ENCODE assay signal across 8 cellular contexts in genomic region chr18:50298443-50299284, GRCh38. TPM values are rescaled to one million over a fixed set of nuclear protein-coding genes. Genes with fewer than 3 reads are reported as not detected.
DNase-seq lines count a peak whose midpoint lies in the region; ATAC-seq, FAIRE-seq and TF ChIP-seq lines count a peak whose summit lies in the region.

No MANE protein-coding gene starts in this region.

- H3K36me3 Mint-ChIP-seq in naive thymus-derived CD4-positive, alpha-beta T cell = peaks cover 0 to 3% (median 0%) of the 10 kb centered on the region in 5 donors

- H3K4me3 Mint-ChIP-seq in naive thymus-derived CD4-positive, alpha-beta T cell = peak overlapping the region in 8 of 10 donors; percentile 53 to 90 (median 84)

- H3K9me3 ChIP-seq in AG04450 (ENCODE audit: control insufficient read depth, insufficient read depth, low read length) = peaks cover 4% of the 10 kb centered on the region; the same call in 1 of the 2 replicates
- no peaks in the 10 kb centered on the region for H3K9me3 ChIP-seq in colonic mucosa
- no peaks in the 10 kb centered on the region for H3K9me3 ChIP-seq in naive thymus-derived CD4-positive, alpha-beta T cell (ENCODE audit: control insufficient read depth in 2 of 3, low read length in 3 of 3)
- H3K9me3 ChIP-seq in small intestine (ENCODE audit: control insufficient read depth, low read depth) = no peaks in the 10 kb centered on the region

- peaks cover 0 to 6% (median 0%) of the 10 kb centered on the region in 11 donors for H3K9me3 Mint-ChIP-seq in naive thymus-derived CD4-positive, alpha-beta T cell

- no peak overlapping the region for H3K27ac Mint-ChIP-seq in naive thymus-derived CD4-positive, alpha-beta T cell

- peak overlapping the region; percentile 66 for H3K4me3 ChIP-seq in AG04450 (ENCODE audit: low read depth, low read length)
- H3K4me3 ChIP-seq in colonic mucosa = peak overlapping the region; percentile 40
- H3K4me3 ChIP-seq in naive thymus-derived CD4-positive, alpha-beta T cell (ENCODE audit: low read length) = peak overlapping the region; percentile 57
- H3K4me3 ChIP-seq in small intestine (ENCODE audit: low read depth in 1 of 2, low read length in 2 of 2) = peak overlapping the region in 1 of 2 donors; percentile 32

- intact Hi-C loops in colonic mucosa (cut with DNase I) = loop anchor here (10.0 kb wide), 1 partner anchor 76 kb away; the partner anchor contains the start of gene SKA1
- intact Hi-C loops in naive thymus-derived CD4-positive, alpha-beta T cell (cut with micrococcal nuclease) = loop anchor here (1.0 kb wide), 3 partner anchors 9 to 17 kb away; partner anchors contain the start of genes CXXC1 (in 2 of the 2) and MBD1 (in 1 of the 2)

- POLR2A ChIA-PET in AG04450 (lab: Yijun Ruan, JAX) = interaction anchor here (0.8 kb wide), 1 partner anchor 9 kb away, joined by 5 read pairs; no protein-coding TSS in a partner anchor
- POLR2A ChIA-PET in naive thymus-derived CD4-positive, alpha-beta T cell (lab: Charles Lee) = interaction anchor here (1.1 to 1.6 kb wide), 2 partner anchors 10 to 17 kb away, joined by 4 to 17 read pairs; partner anchors contain the start of gene MBD1

- H3K27ac ChIP-seq in AG04450 (ENCODE audit: low read depth, low read length) (no peak overlapping the region), colonic mucosa (no peak overlapping the region), small intestine (ENCODE audit: low read depth in 1 of 2, low read length in 1 of 2) (no peak overlapping the region)
- no peak overlapping the region for H3K27ac ChIP-seq in naive thymus-derived CD4-positive, alpha-beta T cell (ENCODE audit: low read depth, low read length)

- no peak for DNase-seq in AG04450 (ENCODE audit: low read depth, low spot score)
- no peak for DNase-seq in colonic mucosa
- no peak for DNase-seq in naive thymus-derived CD4-positive, alpha-beta T cell
- no peak for DNase-seq in RPMI8226
- no peak for DNase-seq in RCC 7860 (ENCODE audit: low spot score)
- no peak for DNase-seq in small intestine

- whole genome bisulfite sequencing in small intestine, 3 donors = 29 to 36% (median 32%) methylated on average over 38 to 49 of the region's 49 CpGs

- H3K4me1 ChIP-seq in colonic mucosa = no peaks in the 10 kb centered on the region
- peaks cover 0 to 11% of the 10 kb centered on the region in 2 donors for H3K4me1 ChIP-seq in naive thymus-derived CD4-positive, alpha-beta T cell (ENCODE audit: control insufficient read depth in 2 of 2, insufficient read depth in 2 of 2, low read length in 2 of 2)
- H3K4me1 ChIP-seq in small intestine (ENCODE audit: control insufficient read depth in 2 of 2, insufficient read depth in 1 of 2, low read depth in 1 of 2, low read length in 1 of 2) = no peaks in the 10 kb centered on the region

- CTCF ChIA-PET in AG04450 (lab: Charles Lee) = interaction anchor here (2.1 kb wide), 1 partner anchor 58 kb away, joined by 6 read pairs; no protein-coding TSS in a partner anchor
- CTCF ChIA-PET in naive thymus-derived CD4-positive, alpha-beta T cell (lab: Charles Lee) = no interaction called here

- FAIRE-seq in RCC 7860 (lab: Jason Lieb, UNC) (no peak), small intestine (lab: Jason Lieb, UNC) (no peak)

- peaks cover 10 to 56% (median 27%) of the 10 kb centered on the region in 5 donors for H3K27me3 Mint-ChIP-seq in naive thymus-derived CD4-positive, alpha-beta T cell

- H3K4me1 Mint-ChIP-seq in naive thymus-derived CD4-positive, alpha-beta T cell = peaks cover 4 to 14% (median 7%) of the 10 kb centered on the region in 7 donors

- no peak overlapping the region for H3K9ac ChIP-seq in colonic mucosa (ENCODE audit: low read depth in 2 of 2, low read length in 2 of 2)

- H3K27me3 ChIP-seq in AG04450 (ENCODE audit: control insufficient read depth, insufficient read depth, low read length) = peaks cover 26% of the 10 kb centered on the region
- H3K27me3 ChIP-seq in colonic mucosa = peaks cover 3% of the 10 kb centered on the region
- H3K27me3 ChIP-seq in naive thymus-derived CD4-positive, alpha-beta T cell (ENCODE audit: control insufficient read depth in 2 of 2, insufficient read depth in 2 of 2, low read length in 2 of 2) = no peaks in the 10 kb centered on the region
- peaks cover 0 to 7% of the 10 kb centered on the region in 2 donors for H3K27me3 ChIP-seq in small intestine (ENCODE audit: control insufficient read depth in 2 of 2, insufficient read depth in 2 of 2, low read length in 2 of 2)

- no peaks in the 10 kb centered on the region for H3K36me3 ChIP-seq in colonic mucosa
- H3K36me3 ChIP-seq in naive thymus-derived CD4-positive, alpha-beta T cell (ENCODE audit: control insufficient read depth in 2 of 3, insufficient read depth in 3 of 3, low read length in 3 of 3) = no peaks in the 10 kb centered on the region
- no peaks in the 10 kb centered on the region for H3K36me3 ChIP-seq in small intestine (ENCODE audit: control insufficient read depth in 2 of 2, insufficient read depth in 2 of 2, low read length in 2 of 2)

- no peak for TF ChIP-seq CTCF in AG04450 (IDR thresholded peaks at IDR 0.05; ENCODE audit: low read depth, low read length)
- TF ChIP-seq CTCF in colonic mucosa (IDR thresholded peaks at IDR 0.05) = no peak

- ATAC-seq in HG02852 (IDR thresholded peaks at IDR 0.05; ENCODE audit: unreplicated experiment) = peak; percentile 9
- peak; percentile 8 for ATAC-seq in naive thymus-derived CD4-positive, alpha-beta T cell
- ATAC-seq in GM21360 (IDR thresholded peaks at IDR 0.05; ENCODE audit: unreplicated experiment) = no peak

RNA-seq across cellular contexts. Expression of gene CXXC1, which starts 11.2 kb away (rescaled TPM):
- polyA plus RNA-seq in AG04450 (2011; rRNA removed) (23.6 and 24.5 TPM in 2 replicates), small intestine (10 to 100 TPM; 65.7 to 93.9 (median 72.1) TPM)
- polyA minus RNA-seq in AG04450 (2011; rRNA and poly(A)+ RNA removed) = 18.5 and 19.5 TPM in 2 replicates
- 100 to 1,000 TPM in 1 of 2 donors, 10 to 100 TPM in 1; 46.1 to 102 TPM for total RNA-seq in colonic mucosa
- 100 to 1,000 TPM; 141 to 197 (median 155) TPM for total RNA-seq in naive thymus-derived CD4-positive, alpha-beta T cell
- polyA plus RNA-seq in naive thymus-derived CD4-positive, alpha-beta T cell = 100 to 1,000 TPM in 1 of 2 donors, 10 to 100 TPM in 1; 78.3 to 111 TPM

RNA-seq across cellular contexts. Expression of gene MBD1, which starts 17.3 kb away (rescaled TPM):
- 35.3 and 39.5 TPM in 2 replicates for polyA plus RNA-seq in AG04450 (2011; rRNA removed)
- polyA minus RNA-seq in AG04450 (2011; rRNA and poly(A)+ RNA removed) = 39.2 and 51.3 TPM in 2 replicates
- total RNA-seq in colonic mucosa = 10 to 100 TPM; 54.2 to 92.3 TPM
- 100 to 1,000 TPM in 4 of 5 experiments, 10 to 100 TPM in 1; 97.5 to 158 (median 118) TPM for total RNA-seq in naive thymus-derived CD4-positive, alpha-beta T cell
- polyA plus RNA-seq in naive thymus-derived CD4-positive, alpha-beta T cell = 10 to 100 TPM; 26.1 to 46.1 TPM
- 10 to 100 TPM; 26.2 to 35.7 (median 31.3) TPM for polyA plus RNA-seq in small intestine

RNA-seq across cellular contexts. Expression of gene CFAP53, which starts 32.4 kb away (rescaled TPM):
- polyA plus RNA-seq in AG04450 (2011; rRNA removed) = 0.24 and 0.26 TPM in 2 replicates
- polyA minus RNA-seq in AG04450 (2011; rRNA and poly(A)+ RNA removed) = 0.17 TPM in 1 of 2 replicates, not detected in the other
- total RNA-seq in colonic mucosa = under 1 TPM; 0.16 to 0.44 TPM
- total RNA-seq in naive thymus-derived CD4-positive, alpha-beta T cell = 1 to 10 TPM in 1 of 5 experiments, under 1 TPM in 4; 0.19 to 1.8 (median 0.64) TPM
- polyA plus RNA-seq in naive thymus-derived CD4-positive, alpha-beta T cell = under 1 TPM in 1 of 2 donors, not detected in 1; 0.09 TPM
- polyA plus RNA-seq in small intestine = under 1 TPM in 2 of 3 donors, not detected in 1; 0.28 to 0.67 TPM
